8 cellular contexts compared by ENCODE assay signal in the genomic region with DNA sequence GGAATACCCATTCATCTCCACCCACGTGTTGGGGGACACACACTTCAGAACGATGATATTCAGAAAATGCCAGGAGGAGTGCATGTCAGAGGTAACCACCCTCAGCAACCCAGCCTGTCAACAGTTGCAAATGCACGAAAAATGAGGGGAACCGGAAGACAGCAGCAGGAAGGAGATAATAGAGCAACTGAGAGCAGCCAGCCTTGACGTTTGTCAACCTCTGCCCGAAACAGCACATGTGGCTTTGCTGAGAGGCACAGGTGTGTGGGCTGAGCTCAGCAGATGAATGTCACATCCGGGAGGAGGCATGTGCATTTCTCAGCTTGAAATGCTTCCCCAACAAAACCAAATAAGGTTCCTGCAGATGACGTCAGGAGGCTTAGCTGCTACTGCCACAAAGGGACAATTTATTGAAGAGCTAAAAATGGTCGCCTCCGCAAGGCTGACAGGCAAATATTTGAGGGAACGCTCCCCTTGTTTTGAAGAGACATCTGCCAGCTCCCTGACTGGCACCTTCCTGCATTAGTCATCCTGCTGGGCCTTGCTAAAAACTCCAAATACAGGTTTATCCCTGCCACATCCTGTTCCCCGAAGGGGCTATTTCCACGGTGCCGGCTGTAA.
A peak's percentile ranks its signal among the peaks of the same experiment; 100 is the strongest.
DNase-seq lines count a peak whose midpoint lies in the region; ATAC-seq and TF ChIP-seq lines count a peak whose summit lies in the region.

No MANE protein-coding gene starts in this region.

- TF ChIP-seq CTCF in mammary epithelial cell (conservative IDR thresholded peaks at IDR 0.05 in 1 of 2, IDR thresholded peaks at IDR 0.05 in 1 of 2; ENCODE audit: extremely low read depth in 1 of 2, insufficient read depth in 1 of 2, low read depth in 1 of 2, low read length in 2 of 2) (no peak), ovary (IDR thresholded peaks at IDR 0.05) (no peak)

- H3K9ac ChIP-seq in mammary epithelial cell (ENCODE audit: insufficient read depth, low read length), result no peak overlapping the region

- no peaks in the 10 kb centered on the region for H3K27me3 ChIP-seq in mammary epithelial cell (ENCODE audit: insufficient read depth, low read length)
- no peaks in the 10 kb centered on the region for H3K27me3 ChIP-seq in ovary

- no peaks in the 10 kb centered on the region for H3K36me3 ChIP-seq in mammary epithelial cell (ENCODE audit: insufficient read depth, low read length)
- H3K36me3 ChIP-seq in ovary, result no peaks in the 10 kb centered on the region

- CTCF ChIA-PET in mammary epithelial cell (lab: Charles Lee; ENCODE audit: low non-redundant PET), result no interaction called here

- intact Hi-C loops in mammary epithelial cell (cut with micrococcal nuclease) (no loop called here), ovary (cut with DNase I) (no loop called here)

- H4K20me1 ChIP-seq in mammary epithelial cell (ENCODE audit: insufficient read depth, low read length), result no peaks in the 10 kb centered on the region

- TF ChIP-seq POLR2A in ovary (IDR thresholded peaks at IDR 0.05), result no peak

- dilution Hi-C loops in mammary epithelial cell (cut with HindIII; ENCODE audit: low sequenced_read_pairs), result no loop called here

- under 1% methylated on average over 13 of the region's 14 CpGs for WGBS in mammary epithelial cell (ENCODE audit: low coverage, missing lambda C conversion rate)
- WGBS in ovary, 3 donors, result 44 to 48% (median 45%) methylated on average over 14 of the region's 14 CpGs

- DNase-seq in CD1c-positive myeloid dendritic cell (ENCODE audit: extremely low spot score), result peak; percentile 36
- peak; percentile 57 for DNase-seq in T-helper 22 cell (ENCODE audit: low read depth)
- peak; percentile 64 for DNase-seq in mammary epithelial cell
- DNase-seq in stimulated activated CD4-positive, alpha-beta T cell treated with anti-CD3 and anti-CD28 coated beads, Interleukin-4, amount 100 ng/mL, for 48 hours (ENCODE audit: low read depth in 2 of 2), result peak; percentile 50 to 72
- no peak for DNase-seq in NCI-H1930 (lab: John Stamatoyannopoulos, UW)
- no peak for DNase-seq in ovary

- peak overlapping the region in 1 of 3 experiments; percentile 1 for H3K4me3 ChIP-seq in mammary epithelial cell (replicated peaks in 1 of 3; ENCODE audit: insufficient read depth in 1 of 3, low read depth in 2 of 3, low read length in 3 of 3)
- H3K4me3 ChIP-seq in ovary, result no peak overlapping the region

- H3K4me1 ChIP-seq in mammary epithelial cell (ENCODE audit: insufficient read depth, low read length) (peaks cover 15% of the 10 kb centered on the region), ovary (ENCODE audit: insufficient read depth) (no peaks in the 10 kb centered on the region)

- H3K9me3 ChIP-seq in mammary epithelial cell (replicated peaks; ENCODE audit: insufficient read depth, low read length) (no peaks in the 10 kb centered on the region), ovary (no peaks in the 10 kb centered on the region)

- TF ChIP-seq EP300 in ovary (IDR thresholded peaks at IDR 0.05), result no peak

- peak overlapping the region; percentile 75 for H2AFZ ChIP-seq in mammary epithelial cell (ENCODE audit: low read depth, low read length)

- in situ Hi-C loops in mammary epithelial cell (cut with MboI; ENCODE audit: low sequenced_read_pairs in 2 of 2), result no loop called here

- no TSS peak for BruUV-seq in mammary epithelial cell (replicated peaks; lab: Mats Ljungman, UMichigan)

- ATAC-seq in GM19351 (IDR thresholded peaks at IDR 0.05; ENCODE audit: unreplicated experiment) (peak; percentile 99), HG03457 (IDR thresholded peaks at IDR 0.05; ENCODE audit: unreplicated experiment) (peak; percentile 100)

- peak overlapping the region; percentile 29 for H3K4me2 ChIP-seq in mammary epithelial cell (ENCODE audit: insufficient read depth, low read depth, low read length)

- no peaks in the 10 kb centered on the region for H3K79me2 ChIP-seq in mammary epithelial cell (ENCODE audit: insufficient read depth, low read length)

- H3K27ac ChIP-seq in mammary epithelial cell (ENCODE audit: insufficient read depth, low read depth, low read length) (no peak overlapping the region), ovary (no peak overlapping the region)

Comparison
In these comparisons a context has a peak if more than half of its experiments do, and no peak if none do; other contexts are left out.
1. DNase-seq: peak in CD1c-positive myeloid dendritic cell (single experiment), T-helper 22 cell (single experiment), mammary epithelial cell (single experiment) and stimulated activated CD4-positive, alpha-beta T cell treated with anti-CD3 and anti-CD28 coated beads, Interleukin-4, amount 100 ng/mL, for 48 hours (2 of 2); none in NCI-H1930 (0 of 2) and ovary (0 of 5).